ENCODE assay signal across 8 cellular contexts in the genomic region with DNA sequence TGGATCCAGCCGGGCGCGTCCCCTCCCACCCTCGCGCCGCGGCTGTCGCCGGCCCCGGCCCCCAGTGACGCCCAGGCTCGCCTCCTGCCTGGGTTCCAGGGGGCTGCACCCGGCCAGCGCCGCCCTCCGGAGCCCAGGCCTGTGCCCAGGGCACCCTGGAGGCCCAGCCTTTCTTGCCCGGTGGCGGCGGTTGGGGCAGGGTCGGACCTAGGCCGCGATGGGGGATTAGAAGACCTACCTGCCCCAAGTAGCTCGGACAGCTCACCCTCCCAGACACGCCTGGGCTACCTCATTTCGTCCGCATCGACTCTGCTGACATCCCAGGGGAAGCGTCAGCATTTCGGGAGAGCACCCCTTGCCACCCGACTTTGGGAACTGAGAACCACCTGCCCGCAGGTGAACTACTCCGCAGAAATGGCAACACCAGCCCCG. TPM values are rescaled to one million over a fixed set of nuclear protein-coding genes. Genes with fewer than 3 reads are reported as not detected.
DNase-seq lines count a peak whose midpoint lies in the region; ATAC-seq and TF ChIP-seq lines count a peak whose summit lies in the region.

No MANE protein-coding gene starts in this region.

- peak overlapping the region in 1 of 2 donors; percentile 45 for H3K9ac ChIP-seq in colonic mucosa (ENCODE audit: low read depth in 2 of 2, low read length in 2 of 2)

- H3K27me3 Mint-ChIP-seq in naive thymus-derived CD8-positive, alpha-beta T cell = peaks cover 0 to 2% (median 0%) of the 10 kb centered on the region in 5 donors

- POLR2A ChIA-PET in AG04450 (lab: Yijun Ruan, JAX) = interaction anchor here (0.6 to 2.1 kb wide), 7 partner anchors 48 to 372 kb away, joined by 3 to 9 read pairs (median 4); no protein-coding TSS in a partner anchor
- POLR2A ChIA-PET in naive thymus-derived CD8-positive, alpha-beta T cell (lab: Charles Lee) = interaction anchor here (0.7 to 7.9 kb wide), 23 partner anchors 9 to 507 kb away, joined by 3 to 289 read pairs (median 8); no protein-coding TSS in a partner anchor

- H3K4me1 ChIP-seq in colonic mucosa = peaks cover 4% of the 10 kb centered on the region

- H3K27me3 ChIP-seq in AG04450 (ENCODE audit: control insufficient read depth, insufficient read depth, low read length) = no peaks in the 10 kb centered on the region
- no peaks in the 10 kb centered on the region for H3K27me3 ChIP-seq in MG63
- peaks cover 16% of the 10 kb centered on the region for H3K27me3 ChIP-seq in colonic mucosa

- H3K36me3 Mint-ChIP-seq in naive thymus-derived CD8-positive, alpha-beta T cell = peaks cover 22 to 30% (median 28%) of the 10 kb centered on the region in 3 donors

- H3K9me3 ChIP-seq in AG04450 (ENCODE audit: control insufficient read depth, insufficient read depth, low read length) (no peaks in the 10 kb centered on the region), MG63 (no peaks in the 10 kb centered on the region), colonic mucosa (no peaks in the 10 kb centered on the region)

- DNase-seq in AG04450 (ENCODE audit: low read depth, low spot score) (no peak), MG63 (no peak), colonic mucosa (no peak), dedifferentiated amniotic fluid mesenchymal stem cell (ENCODE audit: extremely low spot score) (no peak)
- peak in 4 of 10 donors; percentile 22 to 32 (median 28) for DNase-seq in naive thymus-derived CD8-positive, alpha-beta T cell
- no peak for DNase-seq in effector CD4-positive, alpha-beta T cell

- intact Hi-C loops in colonic mucosa (cut with DNase I) = loop anchor here (5.0 kb wide), 1 partner anchor 210 kb away; no protein-coding TSS in a partner anchor

- H3K4me3 Mint-ChIP-seq in naive thymus-derived CD8-positive, alpha-beta T cell = peak overlapping the region; percentile 78 to 91 (median 86)

- peak overlapping the region; percentile 87 to 98 (median 96) for H3K27ac Mint-ChIP-seq in naive thymus-derived CD8-positive, alpha-beta T cell

- peaks cover 0 to 4% (median 0%) of the 10 kb centered on the region in 9 donors for H3K9me3 Mint-ChIP-seq in naive thymus-derived CD8-positive, alpha-beta T cell

- H3K4me3 ChIP-seq in AG04450 (ENCODE audit: low read depth, low read length) (peak overlapping the region; percentile 49; the same call in 1 of the 2 replicates), MG63 (peak overlapping the region; percentile 44), colonic mucosa (peak overlapping the region; percentile 50)

- ATAC-seq in naive thymus-derived CD8-positive, alpha-beta T cell = no peak
- ATAC-seq in GM18909 (IDR thresholded peaks at IDR 0.05; ENCODE audit: poor library complexity, unreplicated experiment) (no peak), GM21360 (IDR thresholded peaks at IDR 0.05; ENCODE audit: unreplicated experiment) (no peak)

- TF ChIP-seq CTCF in AG04450 (IDR thresholded peaks at IDR 0.05; ENCODE audit: low read depth, low read length) (no peak), colonic mucosa (IDR thresholded peaks at IDR 0.05) (no peak)

- CTCF ChIA-PET in AG04450 (lab: Charles Lee) = interaction anchor here (0.8 to 4.1 kb wide), 4 partner anchors 208 to 619 kb away, joined by 3 to 26 read pairs (median 3); no protein-coding TSS in a partner anchor

- H3K4me1 Mint-ChIP-seq in naive thymus-derived CD8-positive, alpha-beta T cell = peaks cover 33 to 45% (median 37%) of the 10 kb centered on the region in 4 donors

- no peak overlapping the region for H3K27ac ChIP-seq in AG04450 (ENCODE audit: low read depth, low read length)
- H3K27ac ChIP-seq in colonic mucosa = no peak overlapping the region

- no peaks in the 10 kb centered on the region for H3K36me3 ChIP-seq in MG63
- H3K36me3 ChIP-seq in colonic mucosa = no peaks in the 10 kb centered on the region

RNA-seq across cellular contexts. Expression of a gene that starts 0.7 kb away (rescaled TPM):
- polyA plus RNA-seq in AG04450 (2011; rRNA removed) = 13.0 and 15.0 TPM in 2 replicates
- 10.4 and 10.5 TPM in 2 replicates for polyA minus RNA-seq in AG04450 (2011; rRNA and poly(A)+ RNA removed)
- total RNA-seq in MG63 (2014; rRNA removed; shearing (Covaris generic); ENCODE audit: low replicate concordance) = 0.91 and 1.8 TPM in 2 replicates
- total RNA-seq in colonic mucosa = 1 to 10 TPM; 1.8 to 4.9 TPM
- total RNA-seq in naive thymus-derived CD8-positive, alpha-beta T cell = 100 to 1,000 TPM; 137 to 142 TPM
- 100 to 1,000 TPM in 2 of 3 donors, 10 to 100 TPM in 1; 52.9 to 140 (median 112) TPM for polyA plus RNA-seq in naive thymus-derived CD8-positive, alpha-beta T cell

Comparison
In these comparisons a context has a peak if more than half of its experiments do, and no peak if none do; other contexts are left out.
1. RNA of a gene that starts 0.7 kb away (total RNA-seq): 137 to 142 TPM in naive thymus-derived CD8-positive, alpha-beta T cell; 1.8 to 4.9 TPM in colonic mucosa and 0.91 to 1.8 TPM in MG63; every median in the first group is over 10 times any median in the second.
2. Peak in every context shown above with its lines, with median percentiles within 50 percentile points of each other: H3K4me3 ChIP-seq.